In the genomic region with DNA sequence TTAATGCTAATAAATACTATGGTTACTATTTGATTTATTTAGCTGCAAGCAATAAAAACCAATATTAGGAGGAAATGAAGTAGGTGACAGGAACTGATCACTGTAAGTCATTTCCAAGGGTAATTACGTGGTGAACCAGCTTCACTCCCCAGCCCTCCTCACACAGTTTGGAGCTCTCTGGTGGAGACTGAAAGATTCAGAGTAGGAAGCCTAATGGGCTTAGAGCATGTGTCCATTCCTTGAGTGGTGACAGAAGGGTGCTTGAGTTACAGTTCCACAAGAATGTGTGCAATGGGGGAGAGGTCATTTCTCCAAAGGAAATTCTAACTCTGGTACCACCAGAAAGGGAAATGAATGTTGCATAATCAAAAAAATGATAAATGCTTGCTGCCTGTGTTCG, we compare ENCODE assay signal across 25 cellular contexts.
"Had no signal": no experiment of that assay in that cellular context is flagged by ENCODE, and none has a peak within 500 bp of the region (broad histone marks: within the 10 kb centered on the region; RNA-seq: fewer than 3 reads in every experiment).

No MANE protein-coding gene starts in this region.

- H3K27me3 ChIP-seq: adrenal gland, ascending aorta, spleen, testis, transverse colon had no signal

- DNase-seq: activated CD4-positive, alpha-beta T cell treated with anti-CD3 and anti-CD28 coated beads for 4 hours; activated CD4-positive, alpha-beta T cell treated with anti-CD3 and anti-CD28 coated beads, Interleukin-2, amount 50 U/mL, for 4 hours; activated effector memory CD4-positive, alpha-beta T cell treated with Interleukin-2 at 50 U/mL for 16 hours; activated naive CD4-positive, alpha-beta T cell treated with anti-CD3 and anti-CD28 coated beads for 36 hours; activated naive CD8-positive, alpha-beta T cell treated with anti-CD3 and anti-CD28 coated beads for 36 hours; adrenal gland; central memory CD4-positive, alpha-beta T cell; endodermal cell; head of caudate nucleus; hippocampal formation; left cardiac atrium; midbrain; naive thymus-derived CD8-positive, alpha-beta T cell; occipital lobe; psoas muscle; spleen; stimulated activated CD4-positive, alpha-beta T cell treated with anti-CD3 and anti-CD28 coated beads, Interleukin-2, amount 100 ng/mL, for 48 hours; stimulated activated naive CD8-positive, alpha-beta T cell treated with anti-CD3 and anti-CD28 coated beads, Interleukin-15, Interleukin-2, amounts not matched to agents 100 U/mL and 50 U/mL, for 24 hours; T-helper 1 cell; testis; transverse colon had no signal

- H3K27ac ChIP-seq: adrenal gland, ascending aorta, parathyroid adenoma, psoas muscle, spleen, testis, transverse colon, VCaP had no signal

- H3K9me3 ChIP-seq: adrenal gland, ascending aorta, testis, transverse colon had no signal

- H3K4me1 ChIP-seq: adrenal gland, ascending aorta, parathyroid adenoma, spleen, testis, transverse colon had no signal

- H3K36me3 ChIP-seq: adrenal gland, ascending aorta, spleen, transverse colon had no signal

- FAIRE-seq: keratinocyte had no signal

- H2AFZ ChIP-seq: parathyroid adenoma had no signal

- H3K9ac ChIP-seq: parathyroid adenoma had no signal

- H3K79me2 ChIP-seq: parathyroid adenoma had no signal

- H3K4me3 ChIP-seq: adrenal gland, ascending aorta, psoas muscle, spleen, testis, transverse colon had no signal
